ENCODE assay signal across 21 cellular contexts in genomic region chr21:35651166-35651565, GRCh38.
DNase-seq lines count a peak whose midpoint lies in the region.
"Had no signal": no experiment of that assay in that cellular context is flagged by ENCODE, and none has a peak within 500 bp of the region (broad histone marks: within the 10 kb centered on the region; RNA-seq: fewer than 3 reads in every experiment).

No MANE protein-coding gene starts in this region.

- H3K36me3 Mint-ChIP-seq in activated CD4-positive, alpha-beta T cell treated with anti-CD3 and anti-CD28 coated beads, Interleukin-2, amount 10 ng/mL, durations not matched to agents 24 days and 14 days (ENCODE audit: low read depth), result no peaks in the 10 kb centered on the region
- H3K36me3 Mint-ChIP-seq: CD4-positive, alpha-beta memory T cell had no signal

- H3K27me3 Mint-ChIP-seq in activated CD4-positive, alpha-beta T cell treated with anti-CD3 and anti-CD28 coated beads, Interleukin-2, amount 10 ng/mL, durations not matched to agents 24 days and 14 days, result peaks cover 26% of the 10 kb centered on the region

- DNase-seq in NCI-H1417 (lab: John Stamatoyannopoulos, UW) (peak in 2 of 3 experiments; percentile 24 to 77), NCI-H1417 treated with DMSO at 0.1 percent for 48 hours (lab: John Stamatoyannopoulos, UW) (no peak), NCI-H1092 treated with DMSO at 0.1 percent for 48 hours (lab: John Stamatoyannopoulos, UW) (peak; percentile 29), astrocyte of the hippocampus (ENCODE audit: low read depth, low spot score) (peak; percentile 33), retina (peak; percentile 74), epidermal melanocyte (ENCODE audit: insufficient read length, low spot score) (no peak)
- DNase-seq in activated CD4-positive, alpha-beta T cell treated with anti-CD3 and anti-CD28 coated beads, Interleukin-2, amount 10 ng/mL, durations not matched to agents 24 days and 14 days, result no peak
- DNase-seq in activated effector memory CD4-positive, alpha-beta T cell treated with anti-CD3 and anti-CD28 coated beads, Interleukin-2, amount 50 U/mL, for 16 hours, result no peak
- DNase-seq: ACHN; Caco-2; CD4-positive, alpha-beta memory T cell; DMS 273 treated with DMSO at 0.1 percent for 48 hours; HCEC 1CT; KG1; NCI-H146; NCI-H2029; NCI-H774; OCI-M1; SJCRH30; T-helper 1 cell had no signal

- H3K4me1 Mint-ChIP-seq in activated CD4-positive, alpha-beta T cell treated with anti-CD3 and anti-CD28 coated beads, Interleukin-2, amount 10 ng/mL, durations not matched to agents 24 days and 14 days, result no peaks in the 10 kb centered on the region
- H3K4me1 Mint-ChIP-seq: CD4-positive, alpha-beta memory T cell had no signal

- intact Hi-C loops in activated CD4-positive, alpha-beta T cell treated with anti-CD3 and anti-CD28 coated beads, Interleukin-2, amount 10 ng/mL, durations not matched to agents 24 days and 14 days (cut with micrococcal nuclease), result no loop called here

- H3K27ac Mint-ChIP-seq in activated CD4-positive, alpha-beta T cell treated with anti-CD3 and anti-CD28 coated beads, Interleukin-2, amount 10 ng/mL, durations not matched to agents 24 days and 14 days, result no peak overlapping the region
- H3K27ac Mint-ChIP-seq: CD4-positive, alpha-beta memory T cell; GM23338 had no signal

- no peak overlapping the region for H3K4me3 Mint-ChIP-seq in activated CD4-positive, alpha-beta T cell treated with anti-CD3 and anti-CD28 coated beads, Interleukin-2, amount 10 ng/mL, durations not matched to agents 24 days and 14 days
- H3K4me3 Mint-ChIP-seq: CD4-positive, alpha-beta memory T cell; GM23338 had no signal

- no peaks in the 10 kb centered on the region for H3K9me3 Mint-ChIP-seq in activated CD4-positive, alpha-beta T cell treated with anti-CD3 and anti-CD28 coated beads, Interleukin-2, amount 10 ng/mL, durations not matched to agents 24 days and 14 days
- H3K9me3 Mint-ChIP-seq: CD4-positive, alpha-beta memory T cell; GM23338 had no signal

Comparison
In these comparisons a context has a peak if more than half of its experiments do, and no peak if none do; other contexts are left out.
1. DNase-seq: peak in NCI-H1417 (2 of 3), NCI-H1092 treated with DMSO at 0.1 percent for 48 hours (single experiment), astrocyte of the hippocampus (single experiment) and retina (single experiment); none in NCI-H1417 treated with DMSO at 0.1 percent for 48 hours (single experiment), activated CD4-positive, alpha-beta T cell treated with anti-CD3 and anti-CD28 coated beads, Interleukin-2, amount 10 ng/mL, durations not matched to agents 24 days and 14 days (single experiment), epidermal melanocyte (single experiment) and activated effector memory CD4-positive, alpha-beta T cell treated with anti-CD3 and anti-CD28 coated beads, Interleukin-2, amount 50 U/mL, for 16 hours (single experiment).